In the genomic region with DNA sequence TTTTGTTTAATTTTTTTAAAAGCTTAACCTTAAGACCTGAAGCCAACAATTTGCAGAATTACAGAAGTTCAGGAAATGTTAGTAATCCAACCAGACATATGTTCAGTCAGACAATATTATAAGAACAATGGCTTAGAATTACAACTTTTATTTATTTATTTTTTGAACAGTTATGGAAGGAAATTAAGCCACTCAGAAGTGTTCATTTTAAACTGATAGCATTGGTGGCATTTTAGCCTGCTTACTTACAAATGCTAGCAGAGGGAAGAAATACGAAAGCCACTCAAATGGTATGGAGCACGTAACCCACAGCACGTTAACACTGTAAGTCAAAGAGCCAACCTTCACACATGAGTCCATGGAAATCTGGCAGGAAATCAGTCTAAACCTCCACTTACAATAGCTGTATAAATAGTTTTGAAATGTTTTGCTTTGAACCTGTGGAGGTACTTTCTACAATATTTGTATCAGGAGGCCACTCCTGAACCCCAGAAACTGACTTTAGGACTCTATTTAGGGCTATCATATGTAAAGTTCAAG, we compare ENCODE assay signal across 3 cellular contexts.
TF ChIP-seq lines count a peak whose summit lies in the region.

No MANE protein-coding gene starts in this region.

TF ChIP-seq in HepG2, 621 proteins besides CTCF, POLR2A, EP300 and RAD21 (continues in another document):
- TF ChIP-seq, protein P1, sequence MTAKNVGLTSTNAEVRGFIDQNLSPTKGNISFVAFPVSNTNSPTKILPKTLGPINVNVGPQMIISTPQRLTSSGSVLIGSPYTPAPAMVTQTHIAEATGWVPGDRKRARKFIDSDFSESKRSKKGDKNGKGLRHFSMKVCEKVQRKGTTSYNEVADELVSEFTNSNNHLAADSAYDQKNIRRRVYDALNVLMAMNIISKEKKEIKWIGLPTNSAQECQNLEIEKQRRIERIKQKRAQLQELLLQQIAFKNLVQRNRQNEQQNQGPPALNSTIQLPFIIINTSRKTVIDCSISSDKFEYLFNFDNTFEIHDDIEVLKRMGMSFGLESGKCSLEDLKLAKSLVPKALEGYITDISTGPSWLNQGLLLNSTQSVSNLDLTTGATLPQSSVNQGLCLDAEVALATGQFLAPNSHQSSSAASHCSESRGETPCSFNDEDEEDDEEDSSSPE (CRISPR knock-in tag; IDR thresholded peaks at IDR 0.05): no peak
- no peak for TF ChIP-seq HNRNPH1 (optimal IDR thresholded peaks at IDR 0.05; ENCODE audit: low read depth, low read length)
- no peak for TF ChIP-seq TBP (CRISPR knock-in tag; IDR thresholded peaks at IDR 0.05)
- TF ChIP-seq, protein P2, sequence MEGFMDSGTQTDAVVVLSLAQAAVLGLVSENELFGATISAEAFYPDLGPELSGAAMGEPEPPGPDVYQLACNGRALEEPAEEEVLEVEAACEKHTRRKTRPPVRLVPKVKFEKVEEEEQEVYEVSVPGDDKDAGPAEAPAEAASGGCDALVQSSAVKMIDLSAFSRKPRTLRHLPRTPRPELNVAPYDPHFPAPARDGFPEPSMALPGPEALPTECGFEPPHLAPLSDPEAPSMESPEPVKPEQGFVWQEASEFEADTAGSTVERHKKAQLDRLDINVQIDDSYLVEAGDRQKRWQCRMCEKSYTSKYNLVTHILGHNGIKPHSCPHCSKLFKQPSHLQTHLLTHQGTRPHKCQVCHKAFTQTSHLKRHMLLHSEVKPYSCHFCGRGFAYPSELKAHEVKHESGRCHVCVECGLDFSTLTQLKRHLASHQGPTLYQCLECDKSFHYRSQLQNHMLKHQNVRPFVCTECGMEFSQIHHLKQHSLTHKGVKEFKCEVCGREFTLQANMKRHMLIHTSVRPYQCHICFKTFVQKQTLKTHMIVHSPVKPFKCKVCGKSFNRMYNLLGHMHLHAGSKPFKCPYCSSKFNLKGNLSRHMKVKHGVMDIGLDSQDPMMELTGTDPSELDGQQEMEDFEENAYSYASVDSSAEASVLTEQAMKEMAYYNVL (CRISPR knock-in tag; IDR thresholded peaks at IDR 0.05; ENCODE audit: borderline replicate concordance): no peak
- no peak for TF ChIP-seq MEIS1 (CRISPR knock-in tag; IDR thresholded peaks at IDR 0.05; ENCODE audit: borderline replicate concordance)
- TF ChIP-seq, protein P3, sequence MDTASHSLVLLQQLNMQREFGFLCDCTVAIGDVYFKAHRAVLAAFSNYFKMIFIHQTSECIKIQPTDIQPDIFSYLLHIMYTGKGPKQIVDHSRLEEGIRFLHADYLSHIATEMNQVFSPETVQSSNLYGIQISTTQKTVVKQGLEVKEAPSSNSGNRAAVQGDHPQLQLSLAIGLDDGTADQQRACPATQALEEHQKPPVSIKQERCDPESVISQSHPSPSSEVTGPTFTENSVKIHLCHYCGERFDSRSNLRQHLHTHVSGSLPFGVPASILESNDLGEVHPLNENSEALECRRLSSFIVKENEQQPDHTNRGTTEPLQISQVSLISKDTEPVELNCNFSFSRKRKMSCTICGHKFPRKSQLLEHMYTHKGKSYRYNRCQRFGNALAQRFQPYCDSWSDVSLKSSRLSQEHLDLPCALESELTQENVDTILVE (CRISPR knock-in tag; IDR thresholded peaks at IDR 0.05): no peak
- TF ChIP-seq, protein P4, sequence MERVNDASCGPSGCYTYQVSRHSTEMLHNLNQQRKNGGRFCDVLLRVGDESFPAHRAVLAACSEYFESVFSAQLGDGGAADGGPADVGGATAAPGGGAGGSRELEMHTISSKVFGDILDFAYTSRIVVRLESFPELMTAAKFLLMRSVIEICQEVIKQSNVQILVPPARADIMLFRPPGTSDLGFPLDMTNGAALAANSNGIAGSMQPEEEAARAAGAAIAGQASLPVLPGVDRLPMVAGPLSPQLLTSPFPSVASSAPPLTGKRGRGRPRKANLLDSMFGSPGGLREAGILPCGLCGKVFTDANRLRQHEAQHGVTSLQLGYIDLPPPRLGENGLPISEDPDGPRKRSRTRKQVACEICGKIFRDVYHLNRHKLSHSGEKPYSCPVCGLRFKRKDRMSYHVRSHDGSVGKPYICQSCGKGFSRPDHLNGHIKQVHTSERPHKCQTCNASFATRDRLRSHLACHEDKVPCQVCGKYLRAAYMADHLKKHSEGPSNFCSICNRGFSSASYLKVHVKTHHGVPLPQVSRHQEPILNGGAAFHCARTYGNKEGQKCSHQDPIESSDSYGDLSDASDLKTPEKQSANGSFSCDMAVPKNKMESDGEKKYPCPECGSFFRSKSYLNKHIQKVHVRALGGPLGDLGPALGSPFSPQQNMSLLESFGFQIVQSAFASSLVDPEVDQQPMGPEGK (CRISPR knock-in tag; IDR thresholded peaks at IDR 0.05): no peak

TF ChIP-seq in H1, 55 proteins besides CTCF, POLR2A, EP300 and RAD21:
- TF ChIP-seq CBX5 (IDR thresholded peaks at IDR 0.05; ENCODE audit: low read depth, low read length) (no peak), EGR1 (IDR thresholded peaks at IDR 0.05; ENCODE audit: borderline replicate concordance, low read depth, low read length) (no peak), PHF8 (conservative IDR thresholded peaks at IDR 0.05; ENCODE audit: low read depth, low read length) (no peak), TEAD4 (IDR thresholded peaks at IDR 0.05; ENCODE audit: low read depth, low read length) (no peak), TAF1 (IDR thresholded peaks at IDR 0.05; ENCODE audit: low read depth, low read length) (no peak), ZNF274 (IDR thresholded peaks at IDR 0.05; ENCODE audit: borderline replicate concordance, extremely low read depth, low read length) (no peak), SIX5 (IDR thresholded peaks at IDR 0.05; ENCODE audit: low read depth, low read length) (no peak), JUND (IDR thresholded peaks at IDR 0.05; ENCODE audit: low read length) (no peak), CEBPB (IDR thresholded peaks at IDR 0.05; ENCODE audit: low read depth, low read length) (no peak), BRCA1 (IDR thresholded peaks at IDR 0.05; ENCODE audit: low read depth, low read length) (no peak), GABPA (IDR thresholded peaks at IDR 0.05; ENCODE audit: borderline replicate concordance, insufficient read depth, low read length) (no peak)

TF ChIP-seq in SK-N-SH treated with all-trans-retinoic acid at 6 μM for 48 hours, 23 proteins besides CTCF, POLR2A, EP300 and RAD21:
- TF ChIP-seq RARB (CRISPR knock-in tag; IDR thresholded peaks at IDR 0.05): no peak
- TF ChIP-seq ARNTL (CRISPR knock-in tag; IDR thresholded peaks at IDR 0.05; ENCODE audit: borderline replicate concordance, low read depth): no peak
- no peak for TF ChIP-seq CSDC2 (CRISPR knock-in tag; IDR thresholded peaks at IDR 0.05)
- TF ChIP-seq, protein P5, sequence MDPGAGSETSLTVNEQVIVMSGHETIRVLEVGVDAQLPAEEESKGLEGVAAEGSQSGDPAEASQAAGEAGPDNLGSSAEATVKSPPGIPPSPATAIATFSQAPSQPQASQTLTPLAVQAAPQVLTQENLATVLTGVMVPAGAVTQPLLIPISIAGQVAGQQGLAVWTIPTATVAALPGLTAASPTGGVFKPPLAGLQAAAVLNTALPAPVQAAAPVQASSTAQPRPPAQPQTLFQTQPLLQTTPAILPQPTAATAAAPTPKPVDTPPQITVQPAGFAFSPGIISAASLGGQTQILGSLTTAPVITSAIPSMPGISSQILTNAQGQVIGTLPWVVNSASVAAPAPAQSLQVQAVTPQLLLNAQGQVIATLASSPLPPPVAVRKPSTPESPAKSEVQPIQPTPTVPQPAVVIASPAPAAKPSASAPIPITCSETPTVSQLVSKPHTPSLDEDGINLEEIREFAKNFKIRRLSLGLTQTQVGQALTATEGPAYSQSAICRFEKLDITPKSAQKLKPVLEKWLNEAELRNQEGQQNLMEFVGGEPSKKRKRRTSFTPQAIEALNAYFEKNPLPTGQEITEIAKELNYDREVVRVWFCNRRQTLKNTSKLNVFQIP (CRISPR knock-in tag; IDR thresholded peaks at IDR 0.05; ENCODE audit: borderline replicate concordance, low read depth): no peak
- TF ChIP-seq, protein P6, sequence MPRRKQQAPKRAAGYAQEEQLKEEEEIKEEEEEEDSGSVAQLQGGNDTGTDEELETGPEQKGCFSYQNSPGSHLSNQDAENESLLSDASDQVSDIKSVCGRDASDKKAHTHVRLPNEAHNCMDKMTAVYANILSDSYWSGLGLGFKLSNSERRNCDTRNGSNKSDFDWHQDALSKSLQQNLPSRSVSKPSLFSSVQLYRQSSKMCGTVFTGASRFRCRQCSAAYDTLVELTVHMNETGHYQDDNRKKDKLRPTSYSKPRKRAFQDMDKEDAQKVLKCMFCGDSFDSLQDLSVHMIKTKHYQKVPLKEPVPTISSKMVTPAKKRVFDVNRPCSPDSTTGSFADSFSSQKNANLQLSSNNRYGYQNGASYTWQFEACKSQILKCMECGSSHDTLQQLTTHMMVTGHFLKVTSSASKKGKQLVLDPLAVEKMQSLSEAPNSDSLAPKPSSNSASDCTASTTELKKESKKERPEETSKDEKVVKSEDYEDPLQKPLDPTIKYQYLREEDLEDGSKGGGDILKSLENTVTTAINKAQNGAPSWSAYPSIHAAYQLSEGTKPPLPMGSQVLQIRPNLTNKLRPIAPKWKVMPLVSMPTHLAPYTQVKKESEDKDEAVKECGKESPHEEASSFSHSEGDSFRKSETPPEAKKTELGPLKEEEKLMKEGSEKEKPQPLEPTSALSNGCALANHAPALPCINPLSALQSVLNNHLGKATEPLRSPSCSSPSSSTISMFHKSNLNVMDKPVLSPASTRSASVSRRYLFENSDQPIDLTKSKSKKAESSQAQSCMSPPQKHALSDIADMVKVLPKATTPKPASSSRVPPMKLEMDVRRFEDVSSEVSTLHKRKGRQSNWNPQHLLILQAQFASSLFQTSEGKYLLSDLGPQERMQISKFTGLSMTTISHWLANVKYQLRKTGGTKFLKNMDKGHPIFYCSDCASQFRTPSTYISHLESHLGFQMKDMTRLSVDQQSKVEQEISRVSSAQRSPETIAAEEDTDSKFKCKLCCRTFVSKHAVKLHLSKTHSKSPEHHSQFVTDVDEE (CRISPR knock-in tag; IDR thresholded peaks at IDR 0.05): no peak
- TF ChIP-seq GLIS3 (CRISPR knock-in tag; IDR thresholded peaks at IDR 0.05): no peak
- TF ChIP-seq ESRRG (CRISPR knock-in tag; IDR thresholded peaks at IDR 0.05): no peak
- TF ChIP-seq, protein P7, sequence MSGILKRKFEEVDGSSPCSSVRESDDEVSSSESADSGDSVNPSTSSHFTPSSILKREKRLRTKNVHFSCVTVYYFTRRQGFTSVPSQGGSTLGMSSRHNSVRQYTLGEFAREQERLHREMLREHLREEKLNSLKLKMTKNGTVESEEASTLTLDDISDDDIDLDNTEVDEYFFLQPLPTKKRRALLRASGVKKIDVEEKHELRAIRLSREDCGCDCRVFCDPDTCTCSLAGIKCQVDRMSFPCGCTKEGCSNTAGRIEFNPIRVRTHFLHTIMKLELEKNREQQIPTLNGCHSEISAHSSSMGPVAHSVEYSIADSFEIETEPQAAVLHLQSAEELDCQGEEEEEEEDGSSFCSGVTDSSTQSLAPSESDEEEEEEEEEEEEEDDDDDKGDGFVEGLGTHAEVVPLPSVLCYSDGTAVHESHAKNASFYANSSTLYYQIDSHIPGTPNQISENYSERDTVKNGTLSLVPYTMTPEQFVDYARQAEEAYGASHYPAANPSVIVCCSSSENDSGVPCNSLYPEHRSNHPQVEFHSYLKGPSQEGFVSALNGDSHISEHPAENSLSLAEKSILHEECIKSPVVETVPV (CRISPR knock-in tag; IDR thresholded peaks at IDR 0.05): no peak
- no peak for TF ChIP-seq ISL1 (CRISPR knock-in tag; IDR thresholded peaks at IDR 0.05)
- TF ChIP-seq TOX (CRISPR knock-in tag; IDR thresholded peaks at IDR 0.05; ENCODE audit: borderline replicate concordance): no peak
- TF ChIP-seq, protein P8, sequence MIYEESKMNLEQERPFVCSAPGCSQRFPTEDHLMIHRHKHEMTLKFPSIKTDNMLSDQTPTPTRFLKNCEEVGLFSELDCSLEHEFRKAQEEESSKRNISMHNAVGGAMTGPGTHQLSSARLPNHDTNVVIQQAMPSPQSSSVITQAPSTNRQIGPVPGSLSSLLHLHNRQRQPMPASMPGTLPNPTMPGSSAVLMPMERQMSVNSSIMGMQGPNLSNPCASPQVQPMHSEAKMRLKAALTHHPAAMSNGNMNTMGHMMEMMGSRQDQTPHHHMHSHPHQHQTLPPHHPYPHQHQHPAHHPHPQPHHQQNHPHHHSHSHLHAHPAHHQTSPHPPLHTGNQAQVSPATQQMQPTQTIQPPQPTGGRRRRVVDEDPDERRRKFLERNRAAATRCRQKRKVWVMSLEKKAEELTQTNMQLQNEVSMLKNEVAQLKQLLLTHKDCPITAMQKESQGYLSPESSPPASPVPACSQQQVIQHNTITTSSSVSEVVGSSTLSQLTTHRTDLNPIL (CRISPR knock-in tag; IDR thresholded peaks at IDR 0.05; ENCODE audit: low read depth): no peak
- no peak for TF ChIP-seq SNAI2 (CRISPR knock-in tag; IDR thresholded peaks at IDR 0.05)
- no peak for TF ChIP-seq ZNF565 (CRISPR knock-in tag; conservative IDR thresholded peaks at IDR 0.05; ENCODE audit: low read depth)
- TF ChIP-seq ZC3H10 (CRISPR knock-in tag; IDR thresholded peaks at IDR 0.05): no peak
- TF ChIP-seq ZFP3 (CRISPR knock-in tag; IDR thresholded peaks at IDR 0.05): no peak
- no peak for TF ChIP-seq BACH2 (CRISPR knock-in tag; IDR thresholded peaks at IDR 0.05; ENCODE audit: borderline replicate concordance)
- TF ChIP-seq PPARA (CRISPR knock-in tag; IDR thresholded peaks at IDR 0.05; ENCODE audit: borderline replicate concordance): no peak
- no peak for TF ChIP-seq ZNF8 (CRISPR knock-in tag; IDR thresholded peaks at IDR 0.05)
